ENCODE assay signal across 1 cellular context in the genomic region with DNA sequence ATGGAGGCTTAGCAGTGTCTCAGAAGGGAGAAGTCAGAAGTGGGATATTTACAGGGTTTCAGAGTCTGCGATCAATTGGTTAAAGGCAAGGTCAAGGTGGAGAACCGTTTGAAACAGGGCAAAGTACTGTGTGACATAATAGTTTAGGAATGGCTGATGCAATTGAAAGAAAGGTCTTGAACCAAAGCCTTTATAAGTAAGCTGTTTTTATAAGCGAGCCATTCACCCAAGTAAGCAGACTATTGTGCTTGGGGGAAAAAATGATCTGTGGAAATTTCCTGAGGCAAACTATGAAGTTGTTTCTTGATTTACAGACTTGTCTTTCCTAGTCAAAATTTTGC.
A peak's percentile ranks its signal among the peaks of the same experiment; 100 is the strongest.
TF ChIP-seq lines count a peak whose summit lies in the region.

No MANE protein-coding gene starts in this region.

TF ChIP-seq in HCT116, 20 proteins besides CTCF, POLR2A, EP300 and RAD21:
- TF ChIP-seq, protein P1, sequence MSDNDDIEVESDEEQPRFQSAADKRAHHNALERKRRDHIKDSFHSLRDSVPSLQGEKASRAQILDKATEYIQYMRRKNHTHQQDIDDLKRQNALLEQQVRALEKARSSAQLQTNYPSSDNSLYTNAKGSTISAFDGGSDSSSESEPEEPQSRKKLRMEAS (IDR thresholded peaks at IDR 0.05) = no peak
- TF ChIP-seq CBX3 (IDR thresholded peaks at IDR 0.05; ENCODE audit: low read depth) (peak; percentile 41; the same call in 1 of the 2 replicates), EZH2phosphoT487 (IDR thresholded peaks at IDR 0.05; ENCODE audit: borderline replicate concordance) (no peak), ELF1 (IDR thresholded peaks at IDR 0.05; ENCODE audit: borderline replicate concordance, low read depth) (no peak), ZFX (IDR thresholded peaks at IDR 0.05) (no peak), YY1 (IDR thresholded peaks at IDR 0.05; ENCODE audit: extremely low read depth, insufficient replicate concordance, low read depth, low read length) (no peak), ZNF274 (IDR thresholded peaks at IDR 0.05; ENCODE audit: low read depth, low read length) (no peak), CEBPB (IDR thresholded peaks at IDR 0.05; ENCODE audit: low read depth) (peak; percentile 94), POLR2AphosphoS5 (IDR thresholded peaks at IDR 0.05; ENCODE audit: low read depth, low read length) (peak; percentile 39; the same call in 1 of the 2 replicates), EZH2 (IDR thresholded peaks at IDR 0.05) (no peak), SIN3A (IDR thresholded peaks at IDR 0.05; ENCODE audit: low read depth) (no peak), TCF7L2 (IDR thresholded peaks at IDR 0.05; ENCODE audit: borderline replicate concordance, extremely low read depth, insufficient read depth, insufficient read length) (peak; percentile 46), JUND (IDR thresholded peaks at IDR 0.05) (peak; percentile 65), SP1 (IDR thresholded peaks at IDR 0.05; ENCODE audit: low read depth) (peak; percentile 74), FOSL1 (IDR thresholded peaks at IDR 0.05; ENCODE audit: low read depth) (peak; percentile 73), SRF (IDR thresholded peaks at IDR 0.05; ENCODE audit: low read depth) (no peak), EGR1 (IDR thresholded peaks at IDR 0.05; ENCODE audit: low read depth) (no peak)
- TF ChIP-seq, protein P2, sequence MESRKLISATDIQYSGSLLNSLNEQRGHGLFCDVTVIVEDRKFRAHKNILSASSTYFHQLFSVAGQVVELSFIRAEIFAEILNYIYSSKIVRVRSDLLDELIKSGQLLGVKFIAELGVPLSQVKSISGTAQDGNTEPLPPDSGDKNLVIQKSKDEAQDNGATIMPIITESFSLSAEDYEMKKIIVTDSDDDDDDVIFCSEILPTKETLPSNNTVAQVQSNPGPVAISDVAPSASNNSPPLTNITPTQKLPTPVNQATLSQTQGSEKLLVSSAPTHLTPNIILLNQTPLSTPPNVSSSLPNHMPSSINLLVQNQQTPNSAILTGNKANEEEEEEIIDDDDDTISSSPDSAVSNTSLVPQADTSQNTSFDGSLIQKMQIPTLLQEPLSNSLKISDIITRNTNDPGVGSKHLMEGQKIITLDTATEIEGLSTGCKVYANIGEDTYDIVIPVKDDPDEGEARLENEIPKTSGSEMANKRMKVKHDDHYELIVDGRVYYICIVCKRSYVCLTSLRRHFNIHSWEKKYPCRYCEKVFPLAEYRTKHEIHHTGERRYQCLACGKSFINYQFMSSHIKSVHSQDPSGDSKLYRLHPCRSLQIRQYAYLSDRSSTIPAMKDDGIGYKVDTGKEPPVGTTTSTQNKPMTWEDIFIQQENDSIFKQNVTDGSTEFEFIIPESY (IDR thresholded peaks at IDR 0.05; ENCODE audit: extremely low read depth, insufficient replicate concordance, low read length) = no peak
- TF ChIP-seq, protein P3, sequence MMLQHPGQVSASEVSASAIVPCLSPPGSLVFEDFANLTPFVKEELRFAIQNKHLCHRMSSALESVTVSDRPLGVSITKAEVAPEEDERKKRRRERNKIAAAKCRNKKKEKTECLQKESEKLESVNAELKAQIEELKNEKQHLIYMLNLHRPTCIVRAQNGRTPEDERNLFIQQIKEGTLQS (IDR thresholded peaks at IDR 0.05) = peak; percentile 76
- TF ChIP-seq, protein P4, sequence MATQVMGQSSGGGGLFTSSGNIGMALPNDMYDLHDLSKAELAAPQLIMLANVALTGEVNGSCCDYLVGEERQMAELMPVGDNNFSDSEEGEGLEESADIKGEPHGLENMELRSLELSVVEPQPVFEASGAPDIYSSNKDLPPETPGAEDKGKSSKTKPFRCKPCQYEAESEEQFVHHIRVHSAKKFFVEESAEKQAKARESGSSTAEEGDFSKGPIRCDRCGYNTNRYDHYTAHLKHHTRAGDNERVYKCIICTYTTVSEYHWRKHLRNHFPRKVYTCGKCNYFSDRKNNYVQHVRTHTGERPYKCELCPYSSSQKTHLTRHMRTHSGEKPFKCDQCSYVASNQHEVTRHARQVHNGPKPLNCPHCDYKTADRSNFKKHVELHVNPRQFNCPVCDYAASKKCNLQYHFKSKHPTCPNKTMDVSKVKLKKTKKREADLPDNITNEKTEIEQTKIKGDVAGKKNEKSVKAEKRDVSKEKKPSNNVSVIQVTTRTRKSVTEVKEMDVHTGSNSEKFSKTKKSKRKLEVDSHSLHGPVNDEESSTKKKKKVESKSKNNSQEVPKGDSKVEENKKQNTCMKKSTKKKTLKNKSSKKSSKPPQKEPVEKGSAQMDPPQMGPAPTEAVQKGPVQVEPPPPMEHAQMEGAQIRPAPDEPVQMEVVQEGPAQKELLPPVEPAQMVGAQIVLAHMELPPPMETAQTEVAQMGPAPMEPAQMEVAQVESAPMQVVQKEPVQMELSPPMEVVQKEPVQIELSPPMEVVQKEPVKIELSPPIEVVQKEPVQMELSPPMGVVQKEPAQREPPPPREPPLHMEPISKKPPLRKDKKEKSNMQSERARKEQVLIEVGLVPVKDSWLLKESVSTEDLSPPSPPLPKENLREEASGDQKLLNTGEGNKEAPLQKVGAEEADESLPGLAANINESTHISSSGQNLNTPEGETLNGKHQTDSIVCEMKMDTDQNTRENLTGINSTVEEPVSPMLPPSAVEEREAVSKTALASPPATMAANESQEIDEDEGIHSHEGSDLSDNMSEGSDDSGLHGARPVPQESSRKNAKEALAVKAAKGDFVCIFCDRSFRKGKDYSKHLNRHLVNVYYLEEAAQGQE (IDR thresholded peaks at IDR 0.05; ENCODE audit: low read depth) = no peak
